In the genomic region with DNA sequence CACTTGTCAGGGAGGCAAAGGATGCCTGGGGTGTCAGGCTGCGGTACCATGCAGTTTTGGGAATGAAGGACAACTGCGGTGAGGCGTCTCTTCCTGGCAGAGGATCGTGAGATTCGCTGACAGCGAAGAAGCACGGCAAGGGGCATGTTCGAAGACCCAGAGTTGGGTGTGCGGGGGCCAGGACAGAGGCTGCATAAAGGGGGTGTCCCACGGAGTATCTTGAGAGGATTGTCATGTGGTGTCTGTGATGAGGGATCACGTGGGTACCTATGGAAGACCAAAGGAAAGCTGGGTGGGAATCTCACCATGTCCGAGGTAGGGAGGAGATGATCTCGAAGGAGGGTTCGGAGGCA, we compare ENCODE assay signal across 6 cellular contexts.
DNase-seq lines count a peak whose midpoint lies in the region; ATAC-seq and TF ChIP-seq lines count a peak whose summit lies in the region.

No MANE protein-coding gene starts in this region.

- H3K27ac ChIP-seq in RWPE2 (ENCODE audit: poor library complexity, severe bottlenecking), result peak overlapping the region; percentile 48

- ATAC-seq in GM18502 (IDR thresholded peaks at IDR 0.05; ENCODE audit: poor library complexity, unreplicated experiment), result peak; percentile 14
- no peak for ATAC-seq in RWPE2 (ENCODE audit: low read depth)
- no peak for ATAC-seq in GM19397 (IDR thresholded peaks at IDR 0.05; ENCODE audit: unreplicated experiment)

- TF ChIP-seq CTCF in RWPE2 (IDR thresholded peaks at IDR 0.05; ENCODE audit: poor library complexity, severe bottlenecking), result no peak

- H3K27me3 ChIP-seq in RWPE2 (ENCODE audit: insufficient read depth, poor library complexity, severe bottlenecking) (no peaks in the 10 kb centered on the region), iPS-15b (ENCODE audit: control insufficient read depth, insufficient read depth, low read length) (no peaks in the 10 kb centered on the region)

- H3K4me3 ChIP-seq in RWPE2 (ENCODE audit: severe bottlenecking) (peak overlapping the region; percentile 73), iPS-15b (ENCODE audit: low read depth, low read length) (peak overlapping the region; percentile 78)

- H3K36me3 ChIP-seq in RWPE2 (ENCODE audit: low read depth) (peaks cover 7% of the 10 kb centered on the region; the same call in 1 of the 2 replicates), iPS-15b (ENCODE audit: control insufficient read depth, insufficient read depth, low read length) (peaks cover 7% of the 10 kb centered on the region)

- H3K4me1 ChIP-seq in RWPE2 (ENCODE audit: insufficient read depth, poor library complexity, severe bottlenecking) (peaks cover 4% of the 10 kb centered on the region), iPS-15b (ENCODE audit: control insufficient read depth, insufficient read depth, low read length) (peaks cover 10% of the 10 kb centered on the region)

- H3K9me3 ChIP-seq in RWPE2 (ENCODE audit: severe bottlenecking) (no peaks in the 10 kb centered on the region), iPS-15b (ENCODE audit: control insufficient read depth, insufficient read depth, low read length) (no peaks in the 10 kb centered on the region)

- peak overlapping the region; percentile 51 for H3K9ac ChIP-seq in iPS-15b (ENCODE audit: low read depth, low read length)

- DNase-seq in RWPE2 (ENCODE audit: low spot score), result no peak
- no peak for DNase-seq in T1000 (lab: John Stamatoyannopoulos, UW)
- no peak for DNase-seq in KG1 (lab: John Stamatoyannopoulos, UW)
